Comparison of ENCODE assay signal across 14 cellular contexts in genomic region chr3:149579161-149579560, GRCh38.
A peak's percentile ranks its signal among the peaks of the same experiment; 100 is the strongest.
DNase-seq lines count a peak whose midpoint lies in the region; ATAC-seq and TF ChIP-seq lines count a peak whose summit lies in the region.
"Had no signal": no experiment of that assay in that cellular context is flagged by ENCODE, and none has a peak within 500 bp of the region (broad histone marks: within the 10 kb centered on the region; RNA-seq: fewer than 3 reads in every experiment).

No MANE protein-coding gene starts in this region.

- no TSS peak for BruUV-seq in HCT116 (replicated peaks; lab: Mats Ljungman, UMichigan)

- DNase-seq in HCT116 (ENCODE audit: low read depth, low spot score) (no peak), RWPE1 (ENCODE audit: low spot score) (no peak), esophagus squamous epithelium (lab: John Stamatoyannopoulos, UW) (no peak), spleen (no peak), NOMO-1 treated with dmso at 0.1 percent for 144 hours (lab: John Stamatoyannopoulos, UW; ENCODE audit: unreplicated experiment) (no peak), NCI-H526 (lab: John Stamatoyannopoulos, UW) (no peak), GM10266 (ENCODE audit: extremely low spot score) (no peak)
- DNase-seq: activated CD4-positive, CD25-positive, alpha-beta regulatory T cell; activated CD8-positive, alpha-beta memory T cell treated with anti-CD3 and anti-CD28 coated beads, Interleukin-2, amount 50 U/mL, for 4 hours; erythroblast; glutamatergic neuron; naive thymus-derived CD8-positive, alpha-beta T cell; NCI-H82 had no signal

- CTCF ChIA-PET in HCT116 (lab: Charles Lee) (interaction anchor here (3.7 kb wide), 1 partner anchor 10 kb away, joined by 28 read pairs; no protein-coding TSS in a partner anchor), RWPE1 (lab: Yijun Ruan, JAX) (no interaction called here)

- TF ChIP-seq POLR2A in HCT116 (IDR thresholded peaks at IDR 0.05; ENCODE audit: borderline replicate concordance, extremely low read depth, insufficient read depth, insufficient read length) (no peak), esophagus squamous epithelium (IDR thresholded peaks at IDR 0.05) (no peak), spleen (IDR thresholded peaks at IDR 0.05) (no peak)

- H3K4me3 ChIP-seq in HCT116 (replicated peaks in 1 of 2; ENCODE audit: low read depth in 1 of 2, low read length in 2 of 2) (no peak overlapping the region), esophagus squamous epithelium (no peak overlapping the region), spleen (no peak overlapping the region)
- H3K4me3 ChIP-seq: lung had no signal

- no peaks in the 10 kb centered on the region for H3K9me3 ChIP-seq in HCT116 (ENCODE audit: control insufficient read depth in 1 of 2, insufficient read depth in 1 of 2, low read depth in 1 of 2, low read length in 2 of 2)
- no peaks in the 10 kb centered on the region for H3K9me3 ChIP-seq in esophagus squamous epithelium
- H3K9me3 ChIP-seq in spleen = no peaks in the 10 kb centered on the region

- peak overlapping the region; percentile 84 for H3K4me2 ChIP-seq in HCT116 (ENCODE audit: low read length)

- H4K20me1 ChIP-seq in HCT116 (ENCODE audit: insufficient read depth) = no peaks in the 10 kb centered on the region

- intact Hi-C loops in HCT116 (cut with micrococcal nuclease) (no loop called here), esophagus squamous epithelium (cut with DNase I) (loop anchor here (10.0 kb wide), 1 partner anchor 76 kb away; the partner anchor contains the start of gene WWTR1), spleen (cut with DNase I; ENCODE audit: low total_unique reads) (no loop called here)

- POLR2A ChIA-PET in HCT116 (lab: Charles Lee) (interaction anchor here (1.0 to 1.4 kb wide), 3 partner anchors 10 to 83 kb away, joined by 3 read pairs; no protein-coding TSS in a partner anchor), RWPE1 (lab: Yijun Ruan, JAX; ENCODE audit: low non-redundant PET) (no interaction called here)

- H2AFZ ChIP-seq in HCT116 (ENCODE audit: low read depth, low read length, poor library complexity, severe bottlenecking) = no peak overlapping the region

- H3K36me3 ChIP-seq in HCT116 (ENCODE audit: control insufficient read depth in 1 of 2, insufficient read depth in 2 of 2, low read length in 2 of 2) (no peaks in the 10 kb centered on the region), esophagus squamous epithelium (no peaks in the 10 kb centered on the region), spleen (no peaks in the 10 kb centered on the region)

- TF ChIP-seq RAD21 in HCT116 (IDR thresholded peaks at IDR 0.05; ENCODE audit: low read depth) = no peak

- H3K9me2 ChIP-seq in HCT116 (ENCODE audit: insufficient read depth) = no peaks in the 10 kb centered on the region

- H3K27me3 ChIP-seq in HCT116 (ENCODE audit: insufficient read depth, low read length) (no peaks in the 10 kb centered on the region), esophagus squamous epithelium (no peaks in the 10 kb centered on the region), spleen (replicated peaks in 1 of 7) (no peaks in the 10 kb centered on the region)

- RAD21 ChIA-PET in HCT116 (lab: Charles Lee; ENCODE audit: low non-redundant PET in 1 of 2, low total read pairs in 2 of 2, uncharacterized antibody in 2 of 2, unreplicated experiment in 2 of 2) = interaction anchor here in 1 of 2 experiments (0.5 kb wide), 1 partner anchor 173 kb away, joined by 3 read pairs; no protein-coding TSS in a partner anchor

- WGBS in esophagus squamous epithelium, 2 donors = 59 to 67% methylated on average over 1 of the region's 1 CpG
- 74 to 87% (median 79%) methylated on average over 1 of the region's 1 CpG for WGBS in spleen, 5 donors

- H3K27ac ChIP-seq in HCT116 (ENCODE audit: low read depth, low read length) (peak overlapping the region; percentile 99), RWPE1 (peak overlapping the region; percentile 44; the same call in 1 of the 2 replicates), esophagus squamous epithelium (peak overlapping the region in 3 of 4 donors; percentile 22 to 40 (median 28)), spleen (peak overlapping the region in 5 of 8 donors; percentile 3 to 77 (median 23))

- peaks cover 61% of the 10 kb centered on the region for H3K79me2 ChIP-seq in HCT116 (ENCODE audit: insufficient read depth, low read length)

- H3K4me1 ChIP-seq in HCT116 (ENCODE audit: control insufficient read depth in 1 of 2, insufficient read depth in 2 of 2, low read length in 2 of 2) = peaks cover 97 to 100% of the 10 kb centered on the region in 2 experiments
- peaks cover 46 to 99% (median 90%) of the 10 kb centered on the region in 3 donors for H3K4me1 ChIP-seq in esophagus squamous epithelium
- peaks cover 3 to 71% (median 30%) of the 10 kb centered on the region in 6 donors for H3K4me1 ChIP-seq in spleen

- no peak for ATAC-seq in HCT116
- ATAC-seq: naive thymus-derived CD8-positive, alpha-beta T cell had no signal

- TF ChIP-seq CTCF in HCT116 (IDR thresholded peaks at IDR 0.05 in 2 of 3, conservative IDR thresholded peaks at IDR 0.05 in 1 of 3; ENCODE audit: borderline replicate concordance in 1 of 3, insufficient read depth in 1 of 3, low read depth in 2 of 3, low read length in 2 of 3) = no peak
- no peak for TF ChIP-seq CTCF in RWPE1 (conservative IDR thresholded peaks at IDR 0.05; ENCODE audit: low read depth)
- TF ChIP-seq CTCF in esophagus squamous epithelium (IDR thresholded peaks at IDR 0.05) = no peak
- TF ChIP-seq CTCF in spleen (IDR thresholded peaks at IDR 0.05 in 8 of 11, conservative IDR thresholded peaks at IDR 0.05 in 3 of 11) = no peak
- TF ChIP-seq CTCF in GM10266 (IDR thresholded peaks at IDR 0.05; ENCODE audit: control insufficient read depth, insufficient read depth, low read depth, missing control alignments) = no peak

- peak overlapping the region; percentile 77 for H3K9ac ChIP-seq in HCT116 (ENCODE audit: low read length)

TF ChIP-seq in HCT116, 20 proteins besides CTCF, POLR2A, EP300 and RAD21 (continues in another document):
- TF ChIP-seq TCF7L2 (IDR thresholded peaks at IDR 0.05; ENCODE audit: borderline replicate concordance, extremely low read depth, insufficient read depth, insufficient read length) (no peak), CEBPB (IDR thresholded peaks at IDR 0.05; ENCODE audit: low read depth) (no peak), ZBTB33 (IDR thresholded peaks at IDR 0.05; ENCODE audit: extremely low read depth, insufficient replicate concordance, low read length) (no peak), POLR2AphosphoS5 (IDR thresholded peaks at IDR 0.05; ENCODE audit: low read depth, low read length) (no peak), EZH2 (IDR thresholded peaks at IDR 0.05) (no peak), EGR1 (IDR thresholded peaks at IDR 0.05; ENCODE audit: low read depth) (no peak), YY1 (IDR thresholded peaks at IDR 0.05; ENCODE audit: extremely low read depth, insufficient replicate concordance, low read depth, low read length) (no peak), REST (IDR thresholded peaks at IDR 0.05; ENCODE audit: low read depth) (no peak), MAX (IDR thresholded peaks at IDR 0.05) (no peak), EZH2phosphoT487 (IDR thresholded peaks at IDR 0.05; ENCODE audit: borderline replicate concordance) (no peak), ZNF274 (IDR thresholded peaks at IDR 0.05; ENCODE audit: low read depth, low read length) (no peak), JUND (IDR thresholded peaks at IDR 0.05) (no peak), ATF3 (IDR thresholded peaks at IDR 0.05) (no peak)

Comparison
In these comparisons a context has a peak if more than half of its experiments do, and no peak if none do; other contexts are left out.
1. H3K27ac ChIP-seq: peak in every context shown above with its lines; median percentile 99 in HCT116; 44 in RWPE1; 28 in esophagus squamous epithelium; 23 in spleen.